10 cellular contexts compared by ENCODE assay signal in genomic region chr15:68113751-68114150, GRCh38. TPM values are rescaled to one million over a fixed set of nuclear protein-coding genes. Genes with fewer than 3 reads are reported as not detected.
A peak's percentile ranks its signal among the peaks of the same experiment; 100 is the strongest.
DNase-seq lines count a peak whose midpoint lies in the region; ATAC-seq and TF ChIP-seq lines count a peak whose summit lies in the region.
"Had no signal": no experiment of that assay in that cellular context is flagged by ENCODE, and none has a peak within 500 bp of the region (broad histone marks: within the 10 kb centered on the region; RNA-seq: fewer than 3 reads in every experiment).

No MANE protein-coding gene starts in this region.

- H3K4me1 Mint-ChIP-seq in activated T-cell treated with anti-CD3 and anti-CD28 coated beads, Interleukin-2, amount 50 U/mL, for 72 hours (ENCODE audit: low read depth), result peaks cover 56% of the 10 kb centered on the region
- H3K4me1 Mint-ChIP-seq in activated naive CD8-positive, alpha-beta T cell treated with anti-CD3 and anti-CD28 coated beads for 36 hours, result peaks cover 56% of the 10 kb centered on the region

- H3K36me3 Mint-ChIP-seq in activated T-cell treated with anti-CD3 and anti-CD28 coated beads, Interleukin-2, amount 50 U/mL, for 72 hours (ENCODE audit: insufficient read depth in 2 of 2), result peaks cover 7 to 10% of the 10 kb centered on the region in 2 donors
- peaks cover 29% of the 10 kb centered on the region for H3K36me3 Mint-ChIP-seq in activated naive CD8-positive, alpha-beta T cell treated with anti-CD3 and anti-CD28 coated beads for 36 hours

- H3K4me3 ChIP-seq in left lung (peak overlapping the region; percentile 10 to 19), transverse colon (peak overlapping the region in 1 of 4 donors; percentile 32), tibial nerve (peak overlapping the region in 1 of 4 donors; percentile 32)

- H3K27me3 ChIP-seq in left lung, result no peaks in the 10 kb centered on the region
- H3K27me3 ChIP-seq in transverse colon, result no peaks in the 10 kb centered on the region
- H3K27me3 ChIP-seq in tibial nerve, result no peaks in the 10 kb centered on the region

- DNase-seq in activated T-cell treated with anti-CD3 and anti-CD28 coated beads, Interleukin-2, amount 50 U/mL, for 72 hours, result no peak
- no peak for DNase-seq in activated T-cell treated with anti-CD3 and anti-CD28 coated beads for 4 hours
- no peak for DNase-seq in activated naive CD8-positive, alpha-beta T cell treated with anti-CD3 and anti-CD28 coated beads for 36 hours
- no peak for DNase-seq in left lung
- DNase-seq in transverse colon, result no peak
- DNase-seq in NCI-H2227 (lab: John Stamatoyannopoulos, UW; ENCODE audit: unreplicated experiment), result no peak
- no peak for DNase-seq in NCI-H345 (lab: John Stamatoyannopoulos, UW)
- no peak for DNase-seq in tibial nerve (ENCODE audit: low spot score in 2 of 2)
- DNase-seq: activated gamma-delta T cell, NCI-H446 treated with DMSO at 0.1 percent for 48 hours had no signal

- peaks cover 0 to under 1% of the 10 kb centered on the region in 2 donors for H3K9me3 Mint-ChIP-seq in activated T-cell treated with anti-CD3 and anti-CD28 coated beads, Interleukin-2, amount 50 U/mL, for 72 hours
- peaks cover 9% of the 10 kb centered on the region for H3K9me3 Mint-ChIP-seq in activated naive CD8-positive, alpha-beta T cell treated with anti-CD3 and anti-CD28 coated beads for 36 hours

- H3K27ac ChIP-seq in left lung (peak overlapping the region; percentile 34 to 70), transverse colon (peak overlapping the region; percentile 24 to 64 (median 31)), tibial nerve (peak overlapping the region in 2 of 4 donors; percentile 57 to 65)

- peaks cover 18 to 40% of the 10 kb centered on the region in 2 donors for H3K4me1 ChIP-seq in left lung
- H3K4me1 ChIP-seq in transverse colon, result peaks cover 0 to 44% (median 16%) of the 10 kb centered on the region in 4 donors
- peaks cover 0 to 55% (median 10%) of the 10 kb centered on the region in 4 donors for H3K4me1 ChIP-seq in tibial nerve

- ATAC-seq in activated T-cell treated with anti-CD3 and anti-CD28 coated beads, Interleukin-2, amount 50 U/mL, for 72 hours (replicated peaks in 1 of 2), result no peak
- ATAC-seq in left lung, result peak; percentile 16

- TF ChIP-seq CTCF in left lung (IDR thresholded peaks at IDR 0.05) (no peak), transverse colon (IDR thresholded peaks at IDR 0.05) (no peak), tibial nerve (IDR thresholded peaks at IDR 0.05) (no peak)

- TF ChIP-seq POLR2A in transverse colon (IDR thresholded peaks at IDR 0.05) (no peak), tibial nerve (IDR thresholded peaks at IDR 0.05) (no peak)

- H3K27ac Mint-ChIP-seq in activated T-cell treated with anti-CD3 and anti-CD28 coated beads, Interleukin-2, amount 50 U/mL, for 72 hours, result peak overlapping the region; percentile 93
- H3K27ac Mint-ChIP-seq in activated naive CD8-positive, alpha-beta T cell treated with anti-CD3 and anti-CD28 coated beads for 36 hours, result peak overlapping the region; percentile 12

- H3K27me3 Mint-ChIP-seq in activated T-cell treated with anti-CD3 and anti-CD28 coated beads, Interleukin-2, amount 50 U/mL, for 72 hours (ENCODE audit: low read depth), result no peaks in the 10 kb centered on the region
- H3K27me3 Mint-ChIP-seq in activated naive CD8-positive, alpha-beta T cell treated with anti-CD3 and anti-CD28 coated beads for 36 hours, result no peaks in the 10 kb centered on the region

- TF ChIP-seq EP300 in transverse colon (IDR thresholded peaks at IDR 0.05; ENCODE audit: low read depth) (no peak), tibial nerve (IDR thresholded peaks at IDR 0.05) (no peak)

- intact Hi-C loops in left lung (cut with DNase I) (no loop called here), transverse colon (cut with DNase I; ENCODE audit: low total_unique reads) (no loop called here)

- H3K36me3 ChIP-seq in left lung (no peaks in the 10 kb centered on the region), transverse colon (no peaks in the 10 kb centered on the region), tibial nerve (no peaks in the 10 kb centered on the region)

- no peaks in the 10 kb centered on the region for H3K9me3 ChIP-seq in left lung
- H3K9me3 ChIP-seq in transverse colon, result no peaks in the 10 kb centered on the region
- H3K9me3 ChIP-seq in tibial nerve, result no peaks in the 10 kb centered on the region

- in situ Hi-C loops in transverse colon (cut with MboI; ENCODE audit: low pct_ligation_motif_present in 1 of 4, low pct_unique_long_range_greater_than_20kb in 1 of 4, low sequenced_read_pairs in 3 of 4), result no loop called here

- peak overlapping the region in 1 of 2 donors; percentile 79 for H3K4me3 Mint-ChIP-seq in activated T-cell treated with anti-CD3 and anti-CD28 coated beads, Interleukin-2, amount 50 U/mL, for 72 hours
- no peak overlapping the region for H3K4me3 Mint-ChIP-seq in activated naive CD8-positive, alpha-beta T cell treated with anti-CD3 and anti-CD28 coated beads for 36 hours

- 16 to 21% methylated on average over 1 of the region's 1 CpG for WGBS in transverse colon (ENCODE audit: low coverage in 1 of 2), 2 donors
- 11 to 15% methylated on average over 1 of the region's 1 CpG for WGBS in tibial nerve, 2 donors

RNA-seq across cellular contexts. Expression of gene PIAS1, which starts 59.6 kb away (rescaled TPM):
- 10 to 100 TPM; 43.3 to 48.1 TPM for total RNA-seq in activated T-cell treated with anti-CD3 and anti-CD28 coated beads, Interleukin-2, amount 50 U/mL, for 72 hours
- 10 to 100 TPM; 20.4 to 24.4 TPM for total RNA-seq in activated naive CD8-positive, alpha-beta T cell treated with anti-CD3 and anti-CD28 coated beads for 36 hours
- 10 to 100 TPM; 44.9 to 46.5 TPM for total RNA-seq in left lung
- total RNA-seq in transverse colon, result 100 to 1,000 TPM in 1 of 4 donors, 10 to 100 TPM in 3; 34.0 to 141 (median 55.4) TPM
- total RNA-seq in tibial nerve, result 100 to 1,000 TPM in 1 of 4 donors, 10 to 100 TPM in 3; 61.8 to 106 (median 86.3) TPM
